Comparison of ENCODE assay signal across 21 cellular contexts in genomic region chr3:31220431-31220830, GRCh38.
"Had no signal": no experiment of that assay in that cellular context is flagged by ENCODE, and none has a peak within 500 bp of the region (broad histone marks: within the 10 kb centered on the region; RNA-seq: fewer than 3 reads in every experiment).

No MANE protein-coding gene starts in this region.

- H3K36me3 ChIP-seq: prostate gland, suprapubic skin had no signal

- H3K9me3 ChIP-seq: prostate gland, suprapubic skin had no signal

- H3K27me3 ChIP-seq: suprapubic skin had no signal

- H3K27ac ChIP-seq: prostate gland, skin epidermis, suprapubic skin had no signal

- H3K27ac Mint-ChIP-seq: brain; dendritic cell treated with granulocyte-macrophage colony-stimulating factor and Interleukin-4, amounts not matched to agents 40 ng/mL and 50 ng/mL, for 4 days; nephron progenitor cell; WTC11 had no signal

- H3K4me1 ChIP-seq: prostate gland had no signal

- ATAC-seq: right cardiac atrium, WTC11 had no signal

- H3K9me3 Mint-ChIP-seq: brain; dendritic cell treated with granulocyte-macrophage colony-stimulating factor and Interleukin-4, amounts not matched to agents 40 ng/mL and 50 ng/mL, for 4 days; nephron progenitor cell had no signal

- H3K4me3 ChIP-seq: prostate gland, skin epidermis, suprapubic skin had no signal

- H3K4me3 Mint-ChIP-seq: brain; dendritic cell treated with granulocyte-macrophage colony-stimulating factor and Interleukin-4, amounts not matched to agents 40 ng/mL and 50 ng/mL, for 4 days; nephron progenitor cell; WTC11 had no signal

- FAIRE-seq: TTC549 had no signal

- DNase-seq: activated CD4-positive, alpha-beta T cell treated with anti-CD3 and anti-CD28 coated beads for 48 hours; activated T-cell treated with anti-CD3 and anti-CD28 coated beads, Interleukin-2, amount 50 U/mL, for 1 hour; amniotic stem cell; effector memory CD4-positive, alpha-beta T cell; foreskin melanocyte; mesenchymal stem cell; nephron progenitor cell; occipital lobe; right cardiac atrium; stimulated activated CD4-positive, alpha-beta T cell treated with anti-CD3 and anti-CD28 coated beads, Interleukin-15, amount 100 ng/mL, for 24 hours; stimulated activated CD4-positive, alpha-beta T cell treated with anti-CD3 and anti-CD28 coated beads, Interleukin-4, amount 100 ng/mL, for 4 hours; stimulated activated CD8-positive, alpha-beta memory T cell treated with anti-CD3 and anti-CD28 coated beads, Interleukin-4, amount 100 ng/mL, for 48 hours; stimulated activated naive CD4-positive, alpha-beta T cell treated with Interleukin-2 at 50 U/mL for 16 hours; trophoblast cell had no signal

- H3K36me3 Mint-ChIP-seq: brain, WTC11 had no signal
